9 cellular contexts compared by ENCODE assay signal in the genomic region with DNA sequence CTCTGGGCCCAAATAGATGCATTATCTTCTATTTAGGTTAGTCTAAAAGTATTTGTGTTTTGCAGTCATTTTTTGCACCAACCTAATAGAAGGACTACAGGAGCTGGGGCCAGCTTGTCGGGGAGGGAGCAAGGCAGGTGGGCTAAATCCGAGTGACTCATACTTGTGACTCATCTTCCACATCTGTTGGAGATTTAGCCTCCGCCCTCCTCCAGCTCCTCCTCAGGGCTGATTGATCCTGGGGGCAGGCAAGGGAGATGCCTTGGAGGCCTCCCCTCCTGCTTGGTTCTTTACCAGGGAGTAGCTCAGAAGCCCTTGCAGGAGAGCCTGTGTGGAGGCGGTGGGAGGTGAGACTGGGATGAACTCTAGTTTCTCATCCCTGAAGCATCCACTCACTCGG. TPM values are rescaled to one million over a fixed set of nuclear protein-coding genes. Genes with fewer than 3 reads are reported as not detected.
A peak's percentile ranks its signal among the peaks of the same experiment; 100 is the strongest.
DNase-seq lines count a peak whose midpoint lies in the region; ATAC-seq and TF ChIP-seq lines count a peak whose summit lies in the region.
"Had no signal": no experiment of that assay in that cellular context is flagged by ENCODE, and none has a peak within 500 bp of the region (broad histone marks: within the 10 kb centered on the region; RNA-seq: fewer than 3 reads in every experiment).

No MANE protein-coding gene starts in this region.

- no peak for TF ChIP-seq CTCF in coronary artery (IDR thresholded peaks at IDR 0.05)

- H3K4me2 ChIP-seq in neuronal stem cell (ENCODE audit: insufficient read depth, low read length, poor library complexity, severe bottlenecking) = no peak overlapping the region

- H3K9ac ChIP-seq in neuronal stem cell (ENCODE audit: low read depth, low read length, poor library complexity) = no peak overlapping the region

- ATAC-seq in GM21825 (IDR thresholded peaks at IDR 0.05; ENCODE audit: unreplicated experiment) (no peak), HG02884 (IDR thresholded peaks at IDR 0.05; ENCODE audit: unreplicated experiment) (no peak)

- H3K27me3 ChIP-seq in neuronal stem cell (ENCODE audit: control insufficient read depth in 3 of 3, insufficient read depth in 3 of 3, low read depth in 1 of 3, low read length in 3 of 3) = no peaks in the 10 kb centered on the region

- no peak overlapping the region for H2BK5ac ChIP-seq in neuronal stem cell (ENCODE audit: low read length)

- no peak overlapping the region for H2BK15ac ChIP-seq in neuronal stem cell (ENCODE audit: low read length)

- H2AFZ ChIP-seq in neuronal stem cell (ENCODE audit: low read length) = no peak overlapping the region

- H3K79me1 ChIP-seq in neuronal stem cell (ENCODE audit: low read depth, low read length) = no peaks in the 10 kb centered on the region

- no peak overlapping the region for H3K4ac ChIP-seq in neuronal stem cell (ENCODE audit: low read length)

- H4K91ac ChIP-seq in neuronal stem cell (ENCODE audit: low read depth, low read length, poor library complexity) = no peak overlapping the region

- no peak overlapping the region for H2BK12ac ChIP-seq in neuronal stem cell (ENCODE audit: low read length)

- no peak overlapping the region for H4K8ac ChIP-seq in neuronal stem cell (ENCODE audit: low read depth, low read length)

- H3K4me3 ChIP-seq in coronary artery = no peak overlapping the region
- H3K4me3 ChIP-seq in neuronal stem cell (ENCODE audit: low read length in 2 of 2) = no peak overlapping the region

- no peak overlapping the region for H2BK120ac ChIP-seq in neuronal stem cell (ENCODE audit: low read depth, low read length)

- no peak overlapping the region for H3K14ac ChIP-seq in neuronal stem cell (ENCODE audit: low read length)

- H3K36me3 ChIP-seq in neuronal stem cell (replicated peaks in 1 of 2; ENCODE audit: control insufficient read depth in 2 of 2, insufficient read depth in 2 of 2, low read length in 2 of 2) = peaks cover 0 to 6% of the 10 kb centered on the region in 2 donors

- H3K18ac ChIP-seq in neuronal stem cell (ENCODE audit: low read length) = peak overlapping the region; percentile 72

- peak overlapping the region; percentile 35 for H2AK5ac ChIP-seq in neuronal stem cell (ENCODE audit: low read depth, low read length)

- H3K9me3 ChIP-seq in neuronal stem cell (replicated peaks in 1 of 2; ENCODE audit: control insufficient read depth in 2 of 2, insufficient read depth in 1 of 2, low read depth in 1 of 2, low read length in 2 of 2) = no peaks in the 10 kb centered on the region

- DNase-seq in DMS53 (lab: John Stamatoyannopoulos, UW) = peak; percentile 54
- peak; percentile 47 for DNase-seq in NCI-H1694 treated with DMSO at 0.1 percent for 48 hours (lab: John Stamatoyannopoulos, UW)
- peak; percentile 68 for DNase-seq in coronary artery (ENCODE audit: low spot score)
- no peak for DNase-seq in neuronal stem cell (ENCODE audit: low spot score)
- no peak for DNase-seq in NCI-H2029 (lab: John Stamatoyannopoulos, UW)
- no peak for DNase-seq in stimulated activated CD4-positive, alpha-beta T cell treated with anti-CD3 and anti-CD28 coated beads, Interleukin-4, amount 100 ng/mL, for 1 hour
- DNase-seq: NCI-H526 treated with DMSO at 0.1 percent for 48 hours had no signal

- H3K23ac ChIP-seq in neuronal stem cell (ENCODE audit: low read depth, low read length, poor library complexity) = no peak overlapping the region

- whole genome bisulfite sequencing in neuronal stem cell (ENCODE audit: extremely low coverage in 2 of 2, insufficient read length in 2 of 2, insufficient replicate concordance in 1 of 2), 2 donors = no CpG with 5 or more reads among the region's 5 CpGs

- peaks cover 2 to 7% of the 10 kb centered on the region in 2 donors for H3K4me1 ChIP-seq in neuronal stem cell (ENCODE audit: control insufficient read depth in 2 of 2, insufficient read depth in 1 of 2, low read depth in 1 of 2, low read length in 2 of 2)

- no peak overlapping the region for H3K27ac ChIP-seq in coronary artery
- no peak overlapping the region for H3K27ac ChIP-seq in neuronal stem cell (replicated peaks; ENCODE audit: low read length)

RNA-seq across cellular contexts. Expression of gene RHOF, which starts 27.9 kb away (rescaled TPM):
- polyA plus RNA-seq in neuronal stem cell (2013, experiment 1 of 2) = 16.5 TPM
- polyA plus RNA-seq in neuronal stem cell (2013, experiment 2 of 2) = 15.5 TPM

RNA-seq across cellular contexts. Expression of gene SETD1B, which starts 38.2 kb away (rescaled TPM):
- polyA plus RNA-seq in neuronal stem cell (2013, experiment 1 of 2) = 6.1 TPM
- polyA plus RNA-seq in neuronal stem cell (2013, experiment 2 of 2) = 6.2 TPM

RNA-seq across cellular contexts. Expression of gene TMEM120B, which starts 53.0 kb away (rescaled TPM):
- 11.1 TPM for polyA plus RNA-seq in neuronal stem cell (2013, experiment 1 of 2)
- 11.1 TPM for polyA plus RNA-seq in neuronal stem cell (2013, experiment 2 of 2)

Comparison
In these comparisons a context has a peak if more than half of its experiments do, and no peak if none do; other contexts are left out.
1. DNase-seq: peak in DMS53 (single experiment), NCI-H1694 treated with DMSO at 0.1 percent for 48 hours (single experiment) and coronary artery (single experiment); none in neuronal stem cell (single experiment), NCI-H2029 (single experiment) and stimulated activated CD4-positive, alpha-beta T cell treated with anti-CD3 and anti-CD28 coated beads, Interleukin-4, amount 100 ng/mL, for 1 hour (single experiment).